23 cellular contexts compared by ENCODE assay signal in the genomic region with DNA sequence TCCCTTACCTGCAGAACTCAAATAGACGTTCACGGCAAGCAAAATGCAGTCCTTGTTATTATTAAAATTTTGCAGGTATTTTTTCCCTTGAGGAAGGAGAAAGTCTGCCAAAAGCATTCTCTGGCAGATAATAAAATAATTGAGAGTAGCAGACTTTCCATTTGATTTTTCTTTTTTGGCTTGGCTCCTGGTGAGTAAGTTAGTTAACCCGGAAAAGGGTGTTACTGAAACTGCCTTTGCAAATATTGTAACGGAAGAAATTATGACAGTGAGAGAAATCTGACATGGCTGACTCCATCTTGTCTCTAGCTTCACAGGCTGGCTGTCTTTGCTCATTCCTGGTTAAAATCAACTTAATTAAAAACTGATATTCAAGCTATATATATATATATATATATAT.
"Had no signal": no experiment of that assay in that cellular context is flagged by ENCODE, and none has a peak within 500 bp of the region (broad histone marks: within the 10 kb centered on the region; RNA-seq: fewer than 3 reads in every experiment).

No MANE protein-coding gene starts in this region.

- H3K4me2 ChIP-seq: hepatocyte had no signal

- H2AFZ ChIP-seq: hepatocyte, parathyroid adenoma had no signal

- H3K79me2 ChIP-seq: hepatocyte, parathyroid adenoma had no signal

- ATAC-seq: left cardiac atrium; lower lobe of right lung; right lobe of liver; stimulated activated memory B cell treated with anti-CD40 and anti-IgM and Interleukin-4, amounts not matched to agents 10 μg/mL and 1 μg/mL and 100 μg/mL, for 72 hours had no signal

- H3K4me3 ChIP-seq: esophagus muscularis mucosa, hepatocyte, left ventricle myocardium inferior, lower lobe of right lung, prostate gland, right lobe of liver, testis, tibial nerve had no signal

- H3K27me3 ChIP-seq: esophagus muscularis mucosa, hepatocyte, right lobe of liver, testis, tibial nerve had no signal

- DNase-seq: cerebellar nuclear complex; effector CD8-positive, alpha-beta T cell; foreskin melanocyte; head of caudate nucleus; kidney; left cardiac atrium; left ventricle myocardium inferior; lower lobe of right lung; mesenchymal stem cell; midbrain; naive B cell; occipital lobe; right lobe of liver; stimulated activated CD4-positive, alpha-beta T cell treated with anti-CD3 and anti-CD28 coated beads, Interleukin-15, amount 100 ng/mL, for 24 hours; stimulated activated CD4-positive, alpha-beta T cell treated with anti-CD3 and anti-CD28 coated beads, Interleukin-1b, Interleukin-23, amount 100 ng/mL, for 48 hours; stimulated activated CD4-positive, alpha-beta T cell treated with anti-CD3 and anti-CD28 coated beads, Interleukin-4, amount 100 ng/mL, for 24 hours; testis had no signal

- H3K36me3 ChIP-seq: esophagus muscularis mucosa, left ventricle myocardium inferior, lower lobe of right lung, prostate gland, right lobe of liver, tibial nerve had no signal

- H3K4me1 ChIP-seq: left ventricle myocardium inferior, lower lobe of right lung, parathyroid adenoma, prostate gland, right lobe of liver, testis, tibial nerve had no signal

- H3K9me3 ChIP-seq: esophagus muscularis mucosa, left ventricle myocardium inferior, lower lobe of right lung, prostate gland, right lobe of liver, testis, tibial nerve had no signal

- H3K27ac ChIP-seq: esophagus muscularis mucosa, hepatocyte, left ventricle myocardium inferior, lower lobe of right lung, parathyroid adenoma, prostate gland, right lobe of liver, testis, tibial nerve had no signal

- H3K9ac ChIP-seq: parathyroid adenoma had no signal
